ENCODE assay signal across 9 cellular contexts in the genomic region with DNA sequence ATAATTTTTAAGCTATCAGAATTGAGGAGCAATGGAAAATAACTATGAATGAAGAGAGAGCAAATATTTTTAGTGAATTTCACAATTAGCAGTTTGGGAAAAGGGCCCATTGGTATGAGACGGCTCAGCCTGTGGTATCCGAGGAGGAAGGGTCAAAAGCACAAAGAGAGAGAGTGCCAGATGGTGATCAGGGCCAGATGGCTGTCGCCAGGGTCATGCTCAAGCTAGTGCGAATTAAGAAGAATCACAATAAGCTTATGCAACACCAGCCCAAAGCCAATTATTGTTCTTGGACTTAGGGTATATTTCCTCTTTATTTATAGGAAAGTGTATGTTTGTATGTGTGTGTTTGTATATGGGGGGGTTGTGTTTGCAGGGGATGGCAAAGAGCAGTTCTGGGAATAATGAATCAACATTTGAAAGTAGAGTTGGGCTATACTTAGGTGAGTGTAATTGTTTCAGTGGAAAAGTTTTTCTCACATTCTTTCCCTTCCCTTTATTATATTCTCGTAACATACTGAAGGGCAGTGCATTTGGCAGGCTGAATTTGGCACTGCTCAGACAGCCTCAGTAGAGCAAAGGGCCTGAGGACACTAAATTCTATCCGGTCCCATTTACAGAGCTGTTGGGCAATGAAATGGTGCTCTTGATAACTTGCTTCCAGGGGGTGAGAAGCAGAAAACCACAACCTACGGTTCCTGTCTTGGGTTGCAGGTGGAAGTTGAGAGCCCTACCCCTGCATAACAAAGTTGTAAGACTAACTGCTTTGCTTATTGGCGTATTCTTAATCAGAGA. TPM values are rescaled to one million over a fixed set of nuclear protein-coding genes. Genes with fewer than 3 reads are reported as not detected.
A peak's percentile ranks its signal among the peaks of the same experiment; 100 is the strongest.
DNase-seq lines count a peak whose midpoint lies in the region; ATAC-seq and TF ChIP-seq lines count a peak whose summit lies in the region.
"Had no signal": no experiment of that assay in that cellular context is flagged by ENCODE, and none has a peak within 500 bp of the region (broad histone marks: within the 10 kb centered on the region; RNA-seq: fewer than 3 reads in every experiment).

No MANE protein-coding gene starts in this region.

- H3K27me3 ChIP-seq in osteoblast (ENCODE audit: insufficient read depth, low read length), result no peaks in the 10 kb centered on the region

- H3K4me2 ChIP-seq in osteoblast (ENCODE audit: insufficient read depth, low read length), result peak overlapping the region; percentile 69

- H3K36me3 ChIP-seq in osteoblast (ENCODE audit: insufficient read depth, low read length), result peaks cover 16% of the 10 kb centered on the region
- H3K36me3 ChIP-seq: HAP-1 had no signal

- no peak overlapping the region for H3K27ac ChIP-seq in osteoblast (ENCODE audit: low read depth, low read length)

- H4K20me1 ChIP-seq in osteoblast (ENCODE audit: insufficient read depth, low read length), result no peaks in the 10 kb centered on the region

- H3K4me3 ChIP-seq in AG10803 (ENCODE audit: low read length) (no peak overlapping the region), osteoblast (ENCODE audit: insufficient read depth, low read length) (no peak overlapping the region)
- H3K4me3 ChIP-seq: HAP-1 had no signal

- TF ChIP-seq CTCF in AG10803 (conservative IDR thresholded peaks at IDR 0.05; ENCODE audit: low read length) (no peak), osteoblast (IDR thresholded peaks at IDR 0.05; ENCODE audit: extremely low read depth, low read depth, low read length) (no peak)

- peaks cover 15% of the 10 kb centered on the region for H3K4me1 ChIP-seq in osteoblast (ENCODE audit: insufficient read depth, low read length)

- H3K79me2 ChIP-seq in osteoblast (ENCODE audit: insufficient read depth, low read length), result no peaks in the 10 kb centered on the region

- no peaks in the 10 kb centered on the region for H3K9me3 ChIP-seq in osteoblast (ENCODE audit: low read depth, low read length)
- H3K9me3 ChIP-seq: HAP-1 had no signal

- ATAC-seq in HG03439 (IDR thresholded peaks at IDR 0.05; ENCODE audit: unreplicated experiment) (no peak), HG03045 (IDR thresholded peaks at IDR 0.05; ENCODE audit: unreplicated experiment) (no peak), GM18870 (IDR thresholded peaks at IDR 0.05; ENCODE audit: unreplicated experiment) (no peak)

- DNase-seq in AG10803 (ENCODE audit: low read depth) (peak; percentile 91), NCI-H524 (lab: John Stamatoyannopoulos, UW) (peak; percentile 71 to 85), fibroblast of peridontal ligament (ENCODE audit: extremely low read depth) (peak; percentile 84), osteoblast (ENCODE audit: insufficient read length, low spot score, missing footprints) (no peak)
- no peak for DNase-seq in activated effector memory CD4-positive, alpha-beta T cell treated with anti-CD3 and anti-CD28 coated beads, Interleukin-2, amount 50 U/mL, for 16 hours

- H2AFZ ChIP-seq in osteoblast (ENCODE audit: low read length), result no peak overlapping the region

RNA-seq across cellular contexts. Expression of a gene that starts 19.5 kb away (rescaled TPM):
- total RNA-seq in osteoblast, result 363 and 384 TPM in 2 replicates

RNA-seq across cellular contexts. Expression of a gene that starts 51.3 kb away (rescaled TPM):
- total RNA-seq in osteoblast, result 113 and 141 TPM in 2 replicates

Comparison
In these comparisons a context has a peak if more than half of its experiments do, and no peak if none do; other contexts are left out.
1. DNase-seq: peak in AG10803 (single experiment), NCI-H524 (2 of 2) and fibroblast of peridontal ligament (single experiment); none in osteoblast (single experiment) and activated effector memory CD4-positive, alpha-beta T cell treated with anti-CD3 and anti-CD28 coated beads, Interleukin-2, amount 50 U/mL, for 16 hours (single experiment).